8 cellular contexts compared by ENCODE assay signal in the genomic region with DNA sequence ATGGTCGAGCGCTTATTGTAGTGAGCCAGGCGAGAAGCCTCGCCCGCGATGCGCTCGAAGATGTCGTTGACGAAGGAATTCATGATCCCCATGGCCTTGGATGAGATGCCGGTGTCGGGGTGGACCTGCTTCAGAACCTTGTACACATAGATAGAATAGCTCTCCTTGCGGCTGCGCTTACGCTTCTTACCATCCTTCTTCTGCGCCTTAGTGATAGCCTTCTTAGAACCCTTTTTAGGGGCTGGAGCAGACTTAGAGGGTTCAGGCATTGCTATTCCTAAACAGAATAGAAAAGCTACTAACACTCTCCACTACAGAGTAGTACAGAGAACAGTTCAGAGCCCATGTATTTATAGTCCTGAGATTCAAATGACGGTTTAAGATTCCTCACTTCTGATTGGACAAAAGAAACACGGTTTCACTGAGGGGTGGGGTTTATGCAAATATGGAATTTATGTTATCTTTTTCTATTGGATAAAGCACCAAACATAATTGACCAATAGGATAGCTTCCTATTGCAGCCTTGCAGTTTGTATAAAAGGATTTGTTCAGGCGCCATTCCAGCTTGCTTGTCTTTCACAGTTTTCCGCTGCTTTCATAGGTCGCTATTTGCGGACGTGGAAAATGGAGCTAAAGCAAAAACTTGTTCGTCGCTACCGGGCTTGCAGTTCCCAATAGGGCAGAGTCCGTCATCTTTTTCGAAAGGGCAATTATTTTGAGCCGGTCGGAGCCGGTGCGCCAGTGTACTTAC.
DNase-seq lines count a peak whose midpoint lies in the region; ATAC-seq and TF ChIP-seq lines count a peak whose summit lies in the region.

No MANE protein-coding gene starts in this region.

- ATAC-seq in GM18907 (IDR thresholded peaks at IDR 0.05; ENCODE audit: unreplicated experiment) (peak; percentile 69), HG03139 (IDR thresholded peaks at IDR 0.05; ENCODE audit: unreplicated experiment) (peak; percentile 53)

- peak overlapping the region; percentile 64 to 69 for H3K4me3 ChIP-seq in neutrophil (ENCODE audit: low read depth in 1 of 2, low read length in 1 of 2)
- no peak overlapping the region for H3K4me3 ChIP-seq in WERI-Rb-1 (ENCODE audit: low read depth, low read length)

- DNase-seq in AG08395 (ENCODE audit: low spot score) (peak; percentile 96), OCI-M1 (lab: John Stamatoyannopoulos, UW) (peak; percentile 99), fibroblast of the conjunctiva (ENCODE audit: low read depth) (peak; percentile 98), WERI-Rb-1 (no peak)
- peak; percentile 43 for DNase-seq in activated gamma-delta T cell treated with anti-CD3 and anti-CD28 coated beads, Interleukin-2, amount 50 U/mL, for 16 hours (ENCODE audit: low read depth)

- H3K9me3 ChIP-seq in neutrophil (peaks cover 8% of the 10 kb centered on the region), WERI-Rb-1 (ENCODE audit: severe bottlenecking) (peaks cover 14% of the 10 kb centered on the region)

- H3K27me3 ChIP-seq in neutrophil, result no peaks in the 10 kb centered on the region
- H3K27me3 ChIP-seq in WERI-Rb-1 (ENCODE audit: insufficient read depth, low read depth, severe bottlenecking), result no peaks in the 10 kb centered on the region

- H3K27ac ChIP-seq in neutrophil, result peak overlapping the region; percentile 65
- H3K27ac ChIP-seq in WERI-Rb-1, result no peak overlapping the region

- TF ChIP-seq CTCF in neutrophil (IDR thresholded peaks at IDR 0.05), result no peak
- no peak for TF ChIP-seq CTCF in WERI-Rb-1 (IDR thresholded peaks at IDR 0.05; ENCODE audit: low read depth, low read length)

- H3K36me3 ChIP-seq in neutrophil (no peaks in the 10 kb centered on the region), WERI-Rb-1 (no peaks in the 10 kb centered on the region)

- peaks cover 23 to 34% of the 10 kb centered on the region in 2 experiments for H3K4me1 ChIP-seq in neutrophil (ENCODE audit: control insufficient read depth in 1 of 2, insufficient read depth in 1 of 2, low read depth in 1 of 2, low read length in 1 of 2)
